ENCODE assay signal across 17 cellular contexts in genomic region chr1:185467125-185467524, GRCh38.
DNase-seq lines count a peak whose midpoint lies in the region; ATAC-seq, FAIRE-seq and TF ChIP-seq lines count a peak whose summit lies in the region.
"Had no signal": no experiment of that assay in that cellular context is flagged by ENCODE, and none has a peak within 500 bp of the region (broad histone marks: within the 10 kb centered on the region; RNA-seq: fewer than 3 reads in every experiment).

No MANE protein-coding gene starts in this region.

- peak; percentile 50 for DNase-seq in CD1c-positive myeloid dendritic cell (ENCODE audit: extremely low spot score)
- no peak for DNase-seq in NB4 (ENCODE audit: low read depth)
- no peak for DNase-seq in bronchial epithelial cell (ENCODE audit: low read depth)
- peak; percentile 67 for DNase-seq in upper lobe of right lung
- DNase-seq in CD8-positive, alpha-beta T cell: no peak
- no peak for DNase-seq in stimulated activated CD4-positive, alpha-beta T cell treated with anti-CD3 and anti-CD28 coated beads, Interleukin-4, amount 100 ng/mL, for 24 hours
- DNase-seq in left lobe of liver (ENCODE audit: low spot score): no peak
- DNase-seq: C1 segment of cervical spinal cord, DMS53, GF-D8, GOT3, H9, Karpas-422 had no signal

- H3K36me3 Mint-ChIP-seq in CD8-positive, alpha-beta T cell: no peaks in the 10 kb centered on the region

- POLR2A ChIA-PET in CD8-positive, alpha-beta T cell (lab: Charles Lee): interaction anchor here (0.6 kb wide), 1 partner anchor 150 kb away, joined by 3 read pairs; no protein-coding TSS in a partner anchor

- H3K9me3 ChIP-seq in upper lobe of right lung: no peaks in the 10 kb centered on the region
- H3K9me3 ChIP-seq in CD8-positive, alpha-beta T cell (ENCODE audit: low read length): no peaks in the 10 kb centered on the region

- no peaks in the 10 kb centered on the region for H3K4me1 Mint-ChIP-seq in CD8-positive, alpha-beta T cell (ENCODE audit: low read depth)
- H3K4me1 Mint-ChIP-seq: B cell had no signal

- no peaks in the 10 kb centered on the region for H3K4me1 ChIP-seq in upper lobe of right lung
- no peaks in the 10 kb centered on the region for H3K4me1 ChIP-seq in CD8-positive, alpha-beta T cell (ENCODE audit: insufficient read depth, low read length)

- no peak for TF ChIP-seq POLR2A in NB4 (IDR thresholded peaks at IDR 0.05; ENCODE audit: extremely low read depth, insufficient read length)

- ATAC-seq in upper lobe of right lung (peak; percentile 92), left lobe of liver (no peak)
- no peak for ATAC-seq in CD8-positive, alpha-beta T cell
- ATAC-seq: GM12878 had no signal

- H3K27ac ChIP-seq in upper lobe of right lung: no peak overlapping the region
- H3K27ac ChIP-seq in CD8-positive, alpha-beta T cell (ENCODE audit: low read depth, low read length): no peak overlapping the region

- TF ChIP-seq CTCF in NB4 (IDR thresholded peaks at IDR 0.05; ENCODE audit: low read depth, low read length) (peak; percentile 8), bronchial epithelial cell (IDR thresholded peaks at IDR 0.05; ENCODE audit: insufficient read depth, low read length, severe bottlenecking) (no peak), upper lobe of right lung (IDR thresholded peaks at IDR 0.05) (no peak)
- TF ChIP-seq CTCF in CD8-positive, alpha-beta T cell (IDR thresholded peaks at IDR 0.05): no peak

- CTCF ChIA-PET in CD8-positive, alpha-beta T cell (lab: Charles Lee): no interaction called here

- H3K36me3 ChIP-seq in bronchial epithelial cell (ENCODE audit: control insufficient read depth, insufficient read depth, low read length) (no peaks in the 10 kb centered on the region), upper lobe of right lung (no peaks in the 10 kb centered on the region)
- no peaks in the 10 kb centered on the region for H3K36me3 ChIP-seq in CD8-positive, alpha-beta T cell (ENCODE audit: insufficient read depth, low read length)

- H3K9me3 Mint-ChIP-seq in CD8-positive, alpha-beta T cell: no peaks in the 10 kb centered on the region
- H3K9me3 Mint-ChIP-seq: H9 had no signal

- H3K27me3 ChIP-seq in bronchial epithelial cell (ENCODE audit: control insufficient read depth, insufficient read depth, low read length) (no peaks in the 10 kb centered on the region), upper lobe of right lung (no peaks in the 10 kb centered on the region)
- H3K27me3 ChIP-seq in CD8-positive, alpha-beta T cell (ENCODE audit: insufficient read depth, low read length): no peaks in the 10 kb centered on the region

- intact Hi-C loops in upper lobe of right lung (cut with DNase I): no loop called here
- intact Hi-C loops in CD8-positive, alpha-beta T cell (cut with DNase I, micrococcal nuclease): no loop called here

- H3K4me3 ChIP-seq in NB4 (ENCODE audit: low read depth, low read length): no peak overlapping the region
- no peak overlapping the region for H3K4me3 ChIP-seq in bronchial epithelial cell (ENCODE audit: low read depth, low read length)
- no peak overlapping the region for H3K4me3 ChIP-seq in upper lobe of right lung
- H3K4me3 ChIP-seq in CD8-positive, alpha-beta T cell (ENCODE audit: low read depth, low read length): no peak overlapping the region
- H3K4me3 ChIP-seq: GM12878 had no signal

- peak; percentile 50 for FAIRE-seq in bronchial epithelial cell (lab: Jason Lieb, UNC)
- FAIRE-seq: A204.1, GM12878, GM18507 had no signal

- H3K27me3 Mint-ChIP-seq in CD8-positive, alpha-beta T cell (ENCODE audit: low read depth): no peaks in the 10 kb centered on the region
- H3K27me3 Mint-ChIP-seq: B cell had no signal

- no peak overlapping the region for H3K27ac Mint-ChIP-seq in CD8-positive, alpha-beta T cell
- H3K27ac Mint-ChIP-seq: B cell, H9 had no signal

- H3K4me3 Mint-ChIP-seq in CD8-positive, alpha-beta T cell: no peak overlapping the region
- H3K4me3 Mint-ChIP-seq: B cell, H9 had no signal

Comparison
In these comparisons a context has a peak if more than half of its experiments do, and no peak if none do; other contexts are left out.
1. DNase-seq: peak in CD1c-positive myeloid dendritic cell (single experiment) and upper lobe of right lung (single experiment); none in NB4 (single experiment), bronchial epithelial cell (single experiment), CD8-positive, alpha-beta T cell (0 of 7), stimulated activated CD4-positive, alpha-beta T cell treated with anti-CD3 and anti-CD28 coated beads, Interleukin-4, amount 100 ng/mL, for 24 hours (single experiment) and left lobe of liver (single experiment).